In genomic region chr1:36797761-36798160, GRCh38 we compare ENCODE assay signal across 25 cellular contexts.
"Had no signal": no experiment of that assay in that cellular context is flagged by ENCODE, and none has a peak within 500 bp of the region (broad histone marks: within the 10 kb centered on the region; RNA-seq: fewer than 3 reads in every experiment).

No MANE protein-coding gene starts in this region.

- ATAC-seq: left colon; left lung; lower lobe of right lung; naive thymus-derived CD8-positive, alpha-beta T cell; pancreas; right cardiac atrium; sciatic nerve; stimulated activated effector memory CD8-positive, alpha-beta T cell treated with anti-CD3 and anti-CD28 coated beads, Interleukin-12 subunit alpha, Interleukin-12 subunit beta, amount 100 ng/mL, for 72 hours; upper lobe of right lung had no signal

- H3K27ac ChIP-seq: left lung, lower lobe of right lung, pancreas, prostate gland, spleen, suprapubic skin, thoracic aorta, tibial artery, upper lobe of right lung had no signal

- FAIRE-seq: keratinocyte, pancreas, small intestine, urothelium cell line had no signal

- H3K4me3 ChIP-seq: left lung, lower lobe of right lung, pancreas, prostate gland, spleen, suprapubic skin, thoracic aorta, tibial artery, upper lobe of right lung had no signal

- DNase-seq: hippocampal formation; left colon; left lung; lower lobe of right lung; mammary epithelial cell; mesenchymal stem cell; naive thymus-derived CD8-positive, alpha-beta T cell; nucleus accumbens; pancreas; posterior cingulate gyrus; retina; right cardiac atrium; spleen; stimulated activated CD4-positive, alpha-beta T cell treated with anti-CD3 and anti-CD28 coated beads, Interleukin-4, amount 100 ng/mL, for 24 hours; stimulated activated naive CD4-positive, alpha-beta T cell; tibial artery; upper lobe of right lung had no signal

- H3K4me1 ChIP-seq: left lung, lower lobe of right lung, pancreas, prostate gland, suprapubic skin, tibial artery, upper lobe of right lung had no signal

- H3K36me3 ChIP-seq: left lung, lower lobe of right lung, pancreas, prostate gland, spleen, suprapubic skin, thoracic aorta, tibial artery, upper lobe of right lung had no signal

- H3K9me3 ChIP-seq: left lung, lower lobe of right lung, pancreas, prostate gland, spleen, suprapubic skin, thoracic aorta, tibial artery, upper lobe of right lung had no signal

- H3K27me3 ChIP-seq: left lung, pancreas, upper lobe of right lung had no signal
